22 cellular contexts compared by ENCODE assay signal in the genomic region with DNA sequence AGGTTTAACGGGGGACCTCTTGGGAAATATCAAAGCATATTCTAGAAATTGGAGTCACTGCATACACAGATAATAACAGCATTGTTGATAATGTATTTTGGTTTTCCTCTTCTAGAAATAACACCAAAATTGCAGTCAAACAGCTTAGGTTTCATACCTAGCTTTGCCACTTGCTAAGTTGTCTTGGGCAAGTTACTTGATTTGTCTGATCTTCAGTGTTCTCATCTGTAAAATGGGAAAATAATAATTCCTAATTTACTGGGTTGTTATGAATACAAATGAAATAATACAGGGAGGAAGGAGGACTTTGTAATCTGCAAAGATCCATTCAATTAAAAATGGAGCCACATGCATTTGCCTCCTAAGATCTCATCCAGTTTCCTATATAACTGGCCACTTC.
"Had no signal": no experiment of that assay in that cellular context is flagged by ENCODE, and none has a peak within 500 bp of the region (broad histone marks: within the 10 kb centered on the region; RNA-seq: fewer than 3 reads in every experiment).

No MANE protein-coding gene starts in this region.

- H3K36me3 ChIP-seq: SJSA1 had no signal

- H3K9me3 ChIP-seq: SJSA1 had no signal

- H3K4me2 ChIP-seq: KMS-11 had no signal

- FAIRE-seq: RCC 7860 had no signal

- H3K27ac ChIP-seq: KMS-11, SJSA1, SK-N-MC had no signal

- H3K9ac ChIP-seq: KMS-11 had no signal

- H3K4me1 ChIP-seq: SJSA1 had no signal

- DNase-seq: IMR-90, MM.1S, NCI-H1092 treated with DMSO at 0.1 percent for 48 hours, NCI-H1436, NCI-H187, NCI-H2029, NCI-H2081 treated with DMSO at 0.1 percent for 48 hours, NCI-H2171, NCI-H226, NCI-H446, NCI-H510A, NCI-H524 treated with DMSO at 0.1 percent for 48 hours, NCI-H69, NCI-H774, Right ventricle myocardium superior, RPMI8226, SIG-M5, SW 1271 had no signal

- H3K4me3 ChIP-seq: SJSA1, SK-N-MC had no signal
